ENCODE assay signal across 12 cellular contexts in the genomic region with DNA sequence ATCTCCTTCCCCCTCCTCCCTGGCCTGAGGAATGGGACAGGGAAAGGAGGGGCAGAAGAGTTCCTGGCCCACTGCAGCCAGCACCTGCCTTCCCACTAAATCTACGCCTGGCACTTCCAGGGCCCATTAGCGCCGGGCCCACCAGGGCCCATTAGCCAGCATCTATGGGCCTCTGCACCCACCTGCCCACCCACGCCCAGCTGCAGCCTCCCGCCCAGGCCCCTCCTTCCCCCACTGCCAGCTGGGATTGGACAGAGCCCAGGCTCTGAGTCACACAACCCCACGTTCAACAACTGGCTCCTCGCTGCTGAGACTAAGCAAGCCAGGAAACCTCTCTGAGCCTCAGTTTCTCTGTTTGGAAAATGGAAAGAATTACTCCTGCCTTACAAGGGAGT. TPM values are rescaled to one million over a fixed set of nuclear protein-coding genes. Genes with fewer than 3 reads are reported as not detected.
DNase-seq lines count a peak whose midpoint lies in the region; ATAC-seq and TF ChIP-seq lines count a peak whose summit lies in the region.
"Had no signal": no experiment of that assay in that cellular context is flagged by ENCODE, and none has a peak within 500 bp of the region (broad histone marks: within the 10 kb centered on the region; RNA-seq: fewer than 3 reads in every experiment).

No MANE protein-coding gene starts in this region.

- H3K79me1 ChIP-seq in mesenchymal stem cell (replicated peaks; ENCODE audit: low read length, poor library complexity, severe bottlenecking): no peaks in the 10 kb centered on the region

- no peak overlapping the region for H2BK120ac ChIP-seq in mesenchymal stem cell (ENCODE audit: low read depth, low read length)

- intact Hi-C loops in Calu3 (cut with micrococcal nuclease; ENCODE audit: unreplicated experiment): no loop called here
- intact Hi-C loops in mammary epithelial cell (cut with micrococcal nuclease): loop anchor here (5.0 kb wide), 1 partner anchor 51 kb away; no protein-coding TSS in a partner anchor
- intact Hi-C loops in activated T-helper 1 cell treated with anti-CD3 and anti-CD28 coated beads, Interleukin-12 subunit alpha, Interleukin-12 subunit beta, Interleukin-2, Interleukin-4 antibody, amounts not matched to agents 30 ng/mL and 10 ng/mL and 1 ng/mL, durations not matched to agents 14 hours and 24 hours and 36 hours (cut with micrococcal nuclease): loop anchor here (5.0 kb wide), 1 partner anchor 96 kb away; the partner anchor contains the start of gene ELFN2

- H3K18ac ChIP-seq in mesenchymal stem cell (ENCODE audit: low read depth in 1 of 2, low read length in 2 of 2): no peak overlapping the region

- H2BK5ac ChIP-seq in mesenchymal stem cell (ENCODE audit: low read depth, low read length, poor library complexity, severe bottlenecking): peak overlapping the region; percentile 87

- peak overlapping the region in 1 of 2 experiments; percentile 15 for H3K14ac ChIP-seq in mesenchymal stem cell (ENCODE audit: low read length in 2 of 2)

- WGBS in mammary epithelial cell (ENCODE audit: low coverage, missing lambda C conversion rate): 39% methylated on average over 3 of the region's 7 CpGs
- 71% methylated on average over 5 of the region's 7 CpGs for WGBS in mesenchymal stem cell

- no peak overlapping the region for H2BK15ac ChIP-seq in mesenchymal stem cell (ENCODE audit: low read depth, poor library complexity, severe bottlenecking)

- H3K36me3 Mint-ChIP-seq in Calu3 (ENCODE audit: insufficient read depth, unreplicated experiment): peaks cover 39% of the 10 kb centered on the region
- H3K36me3 Mint-ChIP-seq in activated T-helper 1 cell treated with anti-CD3 and anti-CD28 coated beads, Interleukin-12 subunit alpha, Interleukin-12 subunit beta, Interleukin-2, Interleukin-4 antibody, amounts not matched to agents 30 ng/mL and 10 ng/mL and 1 ng/mL, durations not matched to agents 14 hours and 24 hours and 36 hours (ENCODE audit: low read depth): no peaks in the 10 kb centered on the region

- peak overlapping the region; percentile 21 for H3K4me2 ChIP-seq in mammary epithelial cell (ENCODE audit: insufficient read depth, low read depth, low read length)
- no peak overlapping the region for H3K4me2 ChIP-seq in mesenchymal stem cell (ENCODE audit: low read length, poor library complexity, severe bottlenecking)

- DNase-seq in Calu3: peak; percentile 63
- peak; percentile 38 for DNase-seq in NCI-H1694 (lab: John Stamatoyannopoulos, UW)
- peak; percentile 54 for DNase-seq in mammary epithelial cell
- DNase-seq in mesenchymal stem cell: peak; percentile 43
- DNase-seq in stimulated activated CD4-positive, alpha-beta T cell treated with anti-CD3 and anti-CD28 coated beads, Interleukin-1b, Interleukin-23, amount 100 ng/mL, for 48 hours: no peak
- DNase-seq in activated T-helper 1 cell treated with anti-CD3 and anti-CD28 coated beads, Interleukin-12 subunit alpha, Interleukin-12 subunit beta, Interleukin-2, Interleukin-4 antibody, amounts not matched to agents 30 ng/mL and 10 ng/mL and 1 ng/mL, durations not matched to agents 14 hours and 24 hours and 36 hours (ENCODE audit: low spot score): no peak
- DNase-seq in stimulated activated CD4-positive, alpha-beta T cell treated with anti-CD3 and anti-CD28 coated beads, Interleukin-2, amount 100 ng/mL, for 24 hours: no peak
- DNase-seq: activated gamma-delta T cell had no signal

- H3K23ac ChIP-seq in mesenchymal stem cell (ENCODE audit: low read length in 2 of 2): no peak overlapping the region

- H3K4me3 Mint-ChIP-seq in Calu3 (ENCODE audit: low read depth, unreplicated experiment): no peak overlapping the region
- H3K4me3 Mint-ChIP-seq in activated T-helper 1 cell treated with anti-CD3 and anti-CD28 coated beads, Interleukin-12 subunit alpha, Interleukin-12 subunit beta, Interleukin-2, Interleukin-4 antibody, amounts not matched to agents 30 ng/mL and 10 ng/mL and 1 ng/mL, durations not matched to agents 14 hours and 24 hours and 36 hours: no peak overlapping the region

- H3K36me3 ChIP-seq in mammary epithelial cell (ENCODE audit: insufficient read depth, low read length) (no peaks in the 10 kb centered on the region), mesenchymal stem cell (ENCODE audit: control insufficient read depth in 1 of 2, insufficient read depth in 2 of 2, low read depth in 1 of 2, low read length in 2 of 2) (no peaks in the 10 kb centered on the region)
- H3K36me3 ChIP-seq: colonic mucosa, SJSA1, upper lobe of left lung had no signal

- BruUV-seq in Calu3 (replicated peaks; lab: Mats Ljungman, UMichigan) (no TSS peak), mammary epithelial cell (replicated peaks; lab: Mats Ljungman, UMichigan) (no TSS peak)

- no peak overlapping the region for H4K8ac ChIP-seq in mesenchymal stem cell (ENCODE audit: low read length)

- H3K27me3 Mint-ChIP-seq in Calu3 (ENCODE audit: unreplicated experiment): peaks cover 13% of the 10 kb centered on the region
- H3K27me3 Mint-ChIP-seq in activated T-helper 1 cell treated with anti-CD3 and anti-CD28 coated beads, Interleukin-12 subunit alpha, Interleukin-12 subunit beta, Interleukin-2, Interleukin-4 antibody, amounts not matched to agents 30 ng/mL and 10 ng/mL and 1 ng/mL, durations not matched to agents 14 hours and 24 hours and 36 hours (ENCODE audit: insufficient read depth): peaks cover 67% of the 10 kb centered on the region

- no peak overlapping the region for H3K4me3 ChIP-seq in mammary epithelial cell (replicated peaks in 1 of 3; ENCODE audit: insufficient read depth in 1 of 3, low read depth in 2 of 3, low read length in 3 of 3)
- no peak overlapping the region for H3K4me3 ChIP-seq in mesenchymal stem cell (ENCODE audit: insufficient read depth in 1 of 2, low read depth in 1 of 2, low read length in 2 of 2)
- H3K4me3 ChIP-seq: colonic mucosa, SJSA1, upper lobe of left lung had no signal

- no peak overlapping the region for H3K4ac ChIP-seq in mesenchymal stem cell (ENCODE audit: low read depth in 1 of 2, low read length in 2 of 2)

- dilution Hi-C loops in mammary epithelial cell (cut with HindIII; ENCODE audit: low sequenced_read_pairs): loop anchor here (5.0 to 10.0 kb wide), 3 partner anchors 66 to 276 kb away; partner anchors contain the start of gene KCTD17

- H3K9me3 Mint-ChIP-seq in Calu3 (ENCODE audit: low read depth, unreplicated experiment): no peaks in the 10 kb centered on the region
- H3K9me3 Mint-ChIP-seq in activated T-helper 1 cell treated with anti-CD3 and anti-CD28 coated beads, Interleukin-12 subunit alpha, Interleukin-12 subunit beta, Interleukin-2, Interleukin-4 antibody, amounts not matched to agents 30 ng/mL and 10 ng/mL and 1 ng/mL, durations not matched to agents 14 hours and 24 hours and 36 hours: no peaks in the 10 kb centered on the region

- H3K4me1 Mint-ChIP-seq in Calu3 (ENCODE audit: low read depth, unreplicated experiment): peaks cover 75% of the 10 kb centered on the region
- peaks cover 5% of the 10 kb centered on the region for H3K4me1 Mint-ChIP-seq in activated T-helper 1 cell treated with anti-CD3 and anti-CD28 coated beads, Interleukin-12 subunit alpha, Interleukin-12 subunit beta, Interleukin-2, Interleukin-4 antibody, amounts not matched to agents 30 ng/mL and 10 ng/mL and 1 ng/mL, durations not matched to agents 14 hours and 24 hours and 36 hours (ENCODE audit: low read depth)

- H3K27ac ChIP-seq in mammary epithelial cell (ENCODE audit: insufficient read depth, low read depth, low read length) (no peak overlapping the region), mesenchymal stem cell (ENCODE audit: low read length, poor library complexity, severe bottlenecking) (peak overlapping the region; percentile 96)
- H3K27ac ChIP-seq: colonic mucosa, SJSA1, upper lobe of left lung had no signal

- in situ Hi-C loops in mammary epithelial cell (cut with MboI; ENCODE audit: low sequenced_read_pairs in 2 of 2): no loop called here

- no peaks in the 10 kb centered on the region for H3K27me3 ChIP-seq in mammary epithelial cell (ENCODE audit: insufficient read depth, low read length)
- peaks cover 0 to 64% of the 10 kb centered on the region in 2 experiments for H3K27me3 ChIP-seq in mesenchymal stem cell (ENCODE audit: control insufficient read depth in 1 of 2, insufficient read depth in 1 of 2, low read length in 2 of 2)

- H2AK5ac ChIP-seq in mesenchymal stem cell (ENCODE audit: low read length, severe bottlenecking): peak overlapping the region; percentile 97

- H3K9me3 ChIP-seq in mammary epithelial cell (replicated peaks; ENCODE audit: insufficient read depth, low read length) (peaks cover 5% of the 10 kb centered on the region), mesenchymal stem cell (ENCODE audit: control insufficient read depth, low read length) (no peaks in the 10 kb centered on the region)
- H3K9me3 ChIP-seq: colonic mucosa, SJSA1, upper lobe of left lung had no signal

- TF ChIP-seq CTCF in Calu3 (IDR thresholded peaks at IDR 0.05; ENCODE audit: unreplicated experiment): no peak
- no peak for TF ChIP-seq CTCF in mammary epithelial cell (conservative IDR thresholded peaks at IDR 0.05 in 1 of 2, IDR thresholded peaks at IDR 0.05 in 1 of 2; ENCODE audit: extremely low read depth in 1 of 2, insufficient read depth in 1 of 2, low read depth in 1 of 2, low read length in 2 of 2)

- no peaks in the 10 kb centered on the region for H3K79me2 ChIP-seq in mammary epithelial cell (ENCODE audit: insufficient read depth, low read length)

- H3K4me1 ChIP-seq in mammary epithelial cell (ENCODE audit: insufficient read depth, low read length) (peaks cover 61% of the 10 kb centered on the region), mesenchymal stem cell (ENCODE audit: control insufficient read depth, insufficient read depth, low read depth, low read length) (peaks cover 63% of the 10 kb centered on the region)
- H3K4me1 ChIP-seq: colonic mucosa had no signal

- CTCF ChIA-PET in Calu3 (lab: Charles Lee) (interaction anchor here (0.6 to 1.9 kb wide), 7 partner anchors 13 to 144 kb away, joined by 3 to 7 read pairs (median 3); no protein-coding TSS in a partner anchor), mammary epithelial cell (lab: Charles Lee; ENCODE audit: low non-redundant PET) (interaction anchor here (0.6 to 0.9 kb wide), 3 partner anchors 15 to 1379 kb away, joined by 3 to 14 read pairs (median 3); partner anchors contain the start of gene CDC42EP1)

- no peaks in the 10 kb centered on the region for H4K20me1 ChIP-seq in mammary epithelial cell (ENCODE audit: insufficient read depth, low read length)

- no peak overlapping the region for H4K91ac ChIP-seq in mesenchymal stem cell (ENCODE audit: low read length)

- peak overlapping the region; percentile 23 for H2AFZ ChIP-seq in mammary epithelial cell (ENCODE audit: low read depth, low read length)
- no peak overlapping the region for H2AFZ ChIP-seq in mesenchymal stem cell (ENCODE audit: low read depth, low read length)

- H3K27ac Mint-ChIP-seq in Calu3 (ENCODE audit: unreplicated experiment): no peak overlapping the region
- H3K27ac Mint-ChIP-seq in activated T-helper 1 cell treated with anti-CD3 and anti-CD28 coated beads, Interleukin-12 subunit alpha, Interleukin-12 subunit beta, Interleukin-2, Interleukin-4 antibody, amounts not matched to agents 30 ng/mL and 10 ng/mL and 1 ng/mL, durations not matched to agents 14 hours and 24 hours and 36 hours: no peak overlapping the region

- no peak overlapping the region for H2BK12ac ChIP-seq in mesenchymal stem cell (ENCODE audit: low read length in 2 of 2)

- ATAC-seq in HG03139 (IDR thresholded peaks at IDR 0.05; ENCODE audit: unreplicated experiment): no peak

- no peak overlapping the region for H3K9ac ChIP-seq in mammary epithelial cell (ENCODE audit: insufficient read depth, low read length)
- H3K9ac ChIP-seq in mesenchymal stem cell (ENCODE audit: low read length): no peak overlapping the region

RNA-seq across cellular contexts. Expression of gene CYTH4, which starts 48.7 kb away (rescaled TPM):
- total RNA-seq in Calu3 (2022) (0.38 and 0.59 TPM in 2 replicates), mammary epithelial cell (1 to 10 TPM in 1 of 2 donors, under 1 TPM in 1; under 0.01 to 1.1 TPM)
- 0.48 TPM for polyA plus RNA-seq in mammary epithelial cell
- polyA minus RNA-seq in mammary epithelial cell: 4.4 TPM
- polyA plus RNA-seq in mesenchymal stem cell (2013, experiment 1 of 2): 0.65 TPM
- 0.41 TPM for polyA plus RNA-seq in mesenchymal stem cell (2013, experiment 2 of 2)
- 49.5 and 57.1 TPM in 2 replicates for total RNA-seq in activated T-helper 1 cell treated with anti-CD3 and anti-CD28 coated beads, Interleukin-12 subunit alpha, Interleukin-12 subunit beta, Interleukin-2, Interleukin-4 antibody, amounts not matched to agents 30 ng/mL and 10 ng/mL and 1 ng/mL, durations not matched to agents 14 hours and 24 hours and 36 hours

Comparison
In these comparisons a context has a peak if more than half of its experiments do, and no peak if none do; other contexts are left out.
1. DNase-seq: peak in Calu3 (single experiment), NCI-H1694 (single experiment), mammary epithelial cell (single experiment) and mesenchymal stem cell (single experiment); none in stimulated activated CD4-positive, alpha-beta T cell treated with anti-CD3 and anti-CD28 coated beads, Interleukin-1b, Interleukin-23, amount 100 ng/mL, for 48 hours (single experiment), activated T-helper 1 cell treated with anti-CD3 and anti-CD28 coated beads, Interleukin-12 subunit alpha, Interleukin-12 subunit beta, Interleukin-2, Interleukin-4 antibody, amounts not matched to agents 30 ng/mL and 10 ng/mL and 1 ng/mL, durations not matched to agents 14 hours and 24 hours and 36 hours (single experiment) and stimulated activated CD4-positive, alpha-beta T cell treated with anti-CD3 and anti-CD28 coated beads, Interleukin-2, amount 100 ng/mL, for 24 hours (0 of 2).
2. RNA of gene CYTH4, which starts 48.7 kb away (total RNA-seq): 49.5 to 57.1 TPM in activated T-helper 1 cell treated with anti-CD3 and anti-CD28 coated beads, Interleukin-12 subunit alpha, Interleukin-12 subunit beta, Interleukin-2, Interleukin-4 antibody, amounts not matched to agents 30 ng/mL and 10 ng/mL and 1 ng/mL, durations not matched to agents 14 hours and 24 hours and 36 hours; under 0.01 to 1.1 TPM in mammary epithelial cell and 0.38 to 0.59 TPM in Calu3; every median in the first group is over 10 times any median in the second.